ENCODE assay signal across 8 cellular contexts in genomic region chr12:120356567-120357030, GRCh38. TPM values are rescaled to one million over a fixed set of nuclear protein-coding genes. Genes with fewer than 3 reads are reported as not detected.
DNase-seq lines count a peak whose midpoint lies in the region; ATAC-seq, FAIRE-seq and TF ChIP-seq lines count a peak whose summit lies in the region.

No MANE protein-coding gene starts in this region.

- no peak overlapping the region for H2AFZ ChIP-seq in H1 (ENCODE audit: low read length)

- H3K4me3 ChIP-seq in HEK293 (ENCODE audit: low read depth, low read length) = no peak overlapping the region
- H3K4me3 ChIP-seq in H1 (ENCODE audit: extremely low read depth in 1 of 4, insufficient read depth in 2 of 4, low read depth in 3 of 4, low read length in 4 of 4) = no peak overlapping the region

- no peak overlapping the region for H3K9ac ChIP-seq in H1 (replicated peaks in 1 of 4; ENCODE audit: extremely low read depth in 1 of 4, low read depth in 3 of 4, low read length in 3 of 4)

- TF ChIP-seq RAD21 in H1 (IDR thresholded peaks at IDR 0.05 in 1 of 2, conservative IDR thresholded peaks at IDR 0.05 in 1 of 2; ENCODE audit: low read depth in 2 of 2, low read length in 2 of 2) = peak; percentile 93 to 96

- no peak overlapping the region for H3K14ac ChIP-seq in H1 (ENCODE audit: insufficient read length)

- H4K20me1 ChIP-seq in H1 (replicated peaks in 1 of 2; ENCODE audit: control insufficient read depth in 1 of 2, insufficient read depth in 2 of 2, low read length in 2 of 2) = peaks cover 10 to 11% of the 10 kb centered on the region in 2 experiments

- 70% methylated on average over 13 of the region's 13 CpGs; no CpG with 5 or more reads in 1 of the 2 experiments for WGBS in H1 (ENCODE audit: extremely low coverage in 1 of 2, insufficient coverage in 1 of 2, insufficient read length in 1 of 2, insufficient replicate concordance in 2 of 2, low coverage in 1 of 2, low lambda C conversion rate in 2 of 2, missing lambda C conversion rate in 1 of 2), 2 experiments

- H3K56ac ChIP-seq in H1 (replicated peaks; ENCODE audit: insufficient read length, low read depth, low read length) = no peak overlapping the region

- CTCF ChIA-PET in HEK293 (lab: Yijun Ruan, JAX) = interaction anchor here (0.6 to 4.9 kb wide), 17 partner anchors 10 to 635 kb away, joined by 3 to 66 read pairs (median 4); no protein-coding TSS in a partner anchor
- CTCF ChIA-PET in H1 (lab: Charles Lee; ENCODE audit: partially characterized antibody) = interaction anchor here (0.6 to 12.5 kb wide), 36 partner anchors 8 to 129 kb away, joined by 3 to 310 read pairs (median 4); partner anchors contain the start of genes COX6A1, GATC and TRIAP1

- peaks cover 0 to 5% of the 10 kb centered on the region in 2 experiments; a peak in 2 of 4 replicates for H3K79me2 ChIP-seq in H1 (ENCODE audit: control insufficient read depth in 1 of 2, insufficient read depth in 2 of 2, low read length in 2 of 2)

- H3K9me3 ChIP-seq in HEK293 (ENCODE audit: control insufficient read depth, insufficient read depth, low read depth, low read length) = no peaks in the 10 kb centered on the region
- H3K9me3 ChIP-seq in H1 (ENCODE audit: insufficient read depth in 2 of 2, low read depth in 1 of 2, low read length in 1 of 2) = no peaks in the 10 kb centered on the region

- no peak overlapping the region for H4K8ac ChIP-seq in H1 (ENCODE audit: extremely low read depth, insufficient read depth, low read length)

- H3K23ac ChIP-seq in H1 (ENCODE audit: insufficient read length) = no peak overlapping the region

- no peak for ATAC-seq in GM21526 (IDR thresholded peaks at IDR 0.05; ENCODE audit: low FRiP score, unreplicated experiment)

- peak; percentile 83 for FAIRE-seq in H1 (lab: Jason Lieb, UNC)

- H3K79me1 ChIP-seq in H1 (ENCODE audit: low read depth, low read length) = no peaks in the 10 kb centered on the region

- TF ChIP-seq CTCF in HEK293 (tag by site-specific recombination; IDR thresholded peaks at IDR 0.05) (peak; percentile 86), H1 (IDR thresholded peaks at IDR 0.05; ENCODE audit: control extremely low read depth in 1 of 3, insufficient read depth in 1 of 3, low read depth in 1 of 3, low read length in 3 of 3) (peak; percentile 91 to 94 (median 93))

- H3K36me3 ChIP-seq in HEK293 (ENCODE audit: control insufficient read depth in 2 of 2, insufficient read depth in 1 of 2, low read length in 2 of 2) = peaks cover 38 to 86% of the 10 kb centered on the region in 2 experiments
- H3K36me3 ChIP-seq in H1 (ENCODE audit: control insufficient read depth in 2 of 4, insufficient read depth in 4 of 4, low read length in 3 of 4) = peaks cover 26 to 52% (median 40%) of the 10 kb centered on the region in 4 experiments

- no peaks in the 10 kb centered on the region for H3K4me1 ChIP-seq in HEK293 (ENCODE audit: control insufficient read depth, insufficient read depth, low read length)
- H3K4me1 ChIP-seq in H1 (replicated peaks in 1 of 4; ENCODE audit: control insufficient read depth in 3 of 4, insufficient read depth in 4 of 4, low read length in 3 of 4) = peaks cover 8 to 16% (median 13%) of the 10 kb centered on the region in 4 experiments

- no peak overlapping the region for H2AK5ac ChIP-seq in H1 (ENCODE audit: low read depth, low read length)

- no peak overlapping the region for H2BK20ac ChIP-seq in H1 (ENCODE audit: low read length)

- TF ChIP-seq POLR2A in H1 (IDR thresholded peaks at IDR 0.05; ENCODE audit: control extremely low read depth in 1 of 2, low read depth in 2 of 2, low read length in 2 of 2) = no peak

- no peak overlapping the region for H4K5ac ChIP-seq in H1 (ENCODE audit: insufficient read length, low read depth, low read length)

- no peak overlapping the region for H4K91ac ChIP-seq in H1 (replicated peaks; ENCODE audit: insufficient read length, low read length)

- no peak overlapping the region for H2BK5ac ChIP-seq in H1 (ENCODE audit: low read depth, low read length)

- H2BK12ac ChIP-seq in H1 (ENCODE audit: low read depth, low read length) = no peak overlapping the region

- no peak overlapping the region for H3K4me2 ChIP-seq in H1 (ENCODE audit: insufficient read depth in 1 of 2, low read depth in 2 of 2, low read length in 2 of 2)

- no peak overlapping the region for H2BK120ac ChIP-seq in H1 (replicated peaks; ENCODE audit: low read depth, low read length)

- POLR2A ChIA-PET in HEK293 (lab: Yijun Ruan, JAX) = interaction anchor here (0.8 to 0.9 kb wide), 2 partner anchors 10 to 81 kb away, joined by 3 read pairs; partner anchors contain the start of gene COX6A1
- POLR2A ChIA-PET in H1 (lab: Charles Lee; ENCODE audit: partially characterized antibody) = interaction anchor here (0.6 to 9.2 kb wide), 11 partner anchors 11 to 155 kb away, joined by 3 to 78 read pairs (median 4); partner anchors contain the start of genes GATC, MSI1, RPLP0 and TRIAP1

- peaks cover 3% of the 10 kb centered on the region; the same call in 1 of the 2 replicates for H3K23me2 ChIP-seq in H1 (ENCODE audit: low read depth, low read length)

- TF ChIP-seq EP300 in H1 (IDR thresholded peaks at IDR 0.05; ENCODE audit: borderline replicate concordance in 1 of 2, low read depth in 2 of 2, low read length in 2 of 2) = no peak

- no peak overlapping the region for H3K27ac ChIP-seq in HEK293 (ENCODE audit: extremely low read depth, low read depth, low read length)
- no peak overlapping the region for H3K27ac ChIP-seq in H1 (ENCODE audit: low read depth, low read length)

- no peak overlapping the region for H3K18ac ChIP-seq in H1 (ENCODE audit: extremely low read depth, low read length)

- no peak overlapping the region for H2BK15ac ChIP-seq in H1 (ENCODE audit: low read length)

- no peak overlapping the region for H3K4ac ChIP-seq in H1 (replicated peaks; ENCODE audit: insufficient read length, low read depth, low read length)

- no peaks in the 10 kb centered on the region for H3K27me3 ChIP-seq in H1 (replicated peaks in 1 of 4; ENCODE audit: control insufficient read depth in 3 of 4, extremely low read depth in 1 of 4, insufficient read depth in 3 of 4, low read length in 3 of 4)

- DNase-seq in CD1c-positive myeloid dendritic cell (ENCODE audit: extremely low spot score) = peak; percentile 73
- DNase-seq in NOMO-1 (lab: John Stamatoyannopoulos, UW; ENCODE audit: unreplicated experiment in 2 of 2) = peak; percentile 47 to 63
- peak; percentile 89 for DNase-seq in activated CD8-positive, alpha-beta memory T cell treated with anti-CD3 and anti-CD28 coated beads for 24 hours
- peak; percentile 80 to 90 for DNase-seq in H1 (ENCODE audit: low read depth in 1 of 2, low spot score in 2 of 2)
- DNase-seq in midbrain (lab: John Stamatoyannopoulos, UW) = peak; percentile 72
- peak; percentile 37 to 53 for DNase-seq in stimulated activated CD8-positive, alpha-beta memory T cell treated with anti-CD3 and anti-CD28 coated beads, Interleukin-2, amount 100 ng/mL, for 1 hour (ENCODE audit: low read depth in 2 of 2)

TF ChIP-seq in HEK293, 187 proteins besides CTCF, POLR2A, EP300 and RAD21 (continues in another document):
- TF ChIP-seq ZNF341 (tag by site-specific recombination; IDR thresholded peaks at IDR 0.05; ENCODE audit: low read depth) (0 out of 2 replicates have a peak, but pooled peaks have one; percentile 41), ZNF23 (tag by site-specific recombination; IDR thresholded peaks at IDR 0.05; ENCODE audit: borderline replicate concordance) (no peak), WT1 (tag by site-specific recombination; IDR thresholded peaks at IDR 0.05) (peak; percentile 79), ZFP37 (tag by site-specific recombination; IDR thresholded peaks at IDR 0.05) (peak; percentile 79; the same call in 1 of the 2 replicates), ZNF433 (tag by site-specific recombination; IDR thresholded peaks at IDR 0.05; ENCODE audit: low read depth) (no peak)

TF ChIP-seq in H1, 55 proteins besides CTCF, POLR2A, EP300 and RAD21 (continues in another document):
- TF ChIP-seq BACH1 (IDR thresholded peaks at IDR 0.05; ENCODE audit: low read length) (peak; percentile 55; the same call in 1 of the 2 replicates), EZH2 (IDR thresholded peaks at IDR 0.05; ENCODE audit: low read depth, low read length, severe bottlenecking) (no peak), CHD2 (IDR thresholded peaks at IDR 0.05; ENCODE audit: low read length) (peak; percentile 48)

RNA-seq across cellular contexts. Expression of gene MSI1, which starts 12.4 kb away (rescaled TPM):
- 51.9 and 53.1 TPM in 2 replicates for total RNA-seq in H1 (2021; fragmentation: NEBNext Ultra II Directional; extraction: Animal tissue kit (Norgen Biotek cat#: 25700))
- 13.5 and 19.2 TPM in 2 replicates for polyA plus RNA-seq in H1 (2011; rRNA removed)
- polyA plus RNA-seq in H1 (2011; cell fraction: cytosol; rRNA removed) = 16.5 TPM
- polyA plus RNA-seq in H1 (2011; cell fraction: nucleus; rRNA removed) = 52.5 TPM
- 40.8 to 47.7 TPM (median 43.9 TPM) in 4 replicates for polyA plus RNA-seq in H1 (2012, experiment 1 of 2)
- polyA plus RNA-seq in H1 (2012, experiment 2 of 2) = 28.7 TPM
- 16.6 TPM for polyA plus RNA-seq in H1 (2013, experiment 1 of 2)
- polyA plus RNA-seq in H1 (2013, experiment 2 of 2) = 16.5 TPM
- polyA minus RNA-seq in H1 (2011; rRNA and poly(A)+ RNA removed) = 11.5 and 11.6 TPM in 2 replicates
- polyA minus RNA-seq in H1 (2011; cell fraction: cytosol; rRNA and poly(A)+ RNA removed) = 26.4 TPM
- 9.0 TPM for polyA minus RNA-seq in H1 (2011; cell fraction: nucleus; rRNA and poly(A)+ RNA removed)

RNA-seq across cellular contexts. Expression of gene PLA2G1B, which starts 29.0 kb away (rescaled TPM):
- not detected in 2 replicates for total RNA-seq in H1 (2021; fragmentation: NEBNext Ultra II Directional; extraction: Animal tissue kit (Norgen Biotek cat#: 25700))
- 0.19 TPM in 1 of 2 replicates, not detected in the other for polyA plus RNA-seq in H1 (2011; rRNA removed)
- not detected for polyA plus RNA-seq in H1 (2011; cell fraction: cytosol; rRNA removed)
- polyA plus RNA-seq in H1 (2011; cell fraction: nucleus; rRNA removed) = not detected
- not detected in 4 replicates for polyA plus RNA-seq in H1 (2012, experiment 1 of 2)
- polyA plus RNA-seq in H1 (2012, experiment 2 of 2) = not detected
- not detected for polyA plus RNA-seq in H1 (2013, experiment 1 of 2)
- polyA plus RNA-seq in H1 (2013, experiment 2 of 2) = not detected
- not detected in 2 replicates for polyA minus RNA-seq in H1 (2011; rRNA and poly(A)+ RNA removed)
- not detected for polyA minus RNA-seq in H1 (2011; cell fraction: cytosol; rRNA and poly(A)+ RNA removed)
- polyA minus RNA-seq in H1 (2011; cell fraction: nucleus; rRNA and poly(A)+ RNA removed) = not detected

RNA-seq across cellular contexts. Expression of gene SIRT4, which starts 54.5 kb away (rescaled TPM):
- total RNA-seq in H1 (2021; fragmentation: NEBNext Ultra II Directional; extraction: Animal tissue kit (Norgen Biotek cat#: 25700)) = 2.3 and 4.1 TPM in 2 replicates
- 2.7 and 3.8 TPM in 2 replicates for polyA plus RNA-seq in H1 (2011; rRNA removed)
- polyA plus RNA-seq in H1 (2011; cell fraction: cytosol; rRNA removed) = 4.1 TPM
- 3.0 TPM for polyA plus RNA-seq in H1 (2011; cell fraction: nucleus; rRNA removed)
- polyA plus RNA-seq in H1 (2012, experiment 1 of 2) = 2.8 to 5.4 TPM (median 4.4 TPM) in 4 replicates
- 3.1 TPM for polyA plus RNA-seq in H1 (2012, experiment 2 of 2)
- polyA plus RNA-seq in H1 (2013, experiment 1 of 2) = 1.4 TPM
- 2.1 TPM for polyA plus RNA-seq in H1 (2013, experiment 2 of 2)
- 2.5 and 3.1 TPM in 2 replicates for polyA minus RNA-seq in H1 (2011; rRNA and poly(A)+ RNA removed)
- polyA minus RNA-seq in H1 (2011; cell fraction: cytosol; rRNA and poly(A)+ RNA removed) = 1.9 TPM
- 1.4 TPM for polyA minus RNA-seq in H1 (2011; cell fraction: nucleus; rRNA and poly(A)+ RNA removed)
